11 cellular contexts compared by ENCODE assay signal in the genomic region with DNA sequence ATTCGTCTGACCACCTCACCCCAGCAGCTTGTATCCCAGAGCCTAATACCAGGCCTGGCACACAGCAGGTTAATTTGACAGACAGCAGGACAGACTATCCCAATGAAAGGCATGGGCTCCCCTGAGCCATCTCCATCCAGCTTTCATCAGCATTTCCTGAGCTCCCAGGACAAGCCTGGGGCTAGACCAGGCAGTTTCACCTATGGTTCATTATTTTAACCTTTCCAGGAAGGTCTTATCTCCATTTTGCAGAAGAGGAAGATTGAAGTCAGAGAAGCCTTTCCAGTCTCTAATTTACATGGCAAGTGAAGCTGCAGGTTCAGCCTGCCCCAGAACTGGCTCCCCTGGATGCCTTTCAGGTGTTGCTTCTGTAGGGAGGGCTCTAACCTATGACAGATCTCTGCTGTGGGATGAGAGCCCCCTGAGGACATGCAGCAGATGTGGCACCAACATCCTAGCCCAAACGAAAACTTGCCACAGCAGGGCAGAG. TPM values are rescaled to one million over a fixed set of nuclear protein-coding genes. Genes with fewer than 3 reads are reported as not detected.
DNase-seq lines count a peak whose midpoint lies in the region; ATAC-seq and TF ChIP-seq lines count a peak whose summit lies in the region.
"Had no signal": no experiment of that assay in that cellular context is flagged by ENCODE, and none has a peak within 500 bp of the region (broad histone marks: within the 10 kb centered on the region; RNA-seq: fewer than 3 reads in every experiment).

No MANE protein-coding gene starts in this region.

- no peak for TF ChIP-seq EP300 in gastroesophageal sphincter (IDR thresholded peaks at IDR 0.05)

- H3K27ac ChIP-seq in gastroesophageal sphincter (peak overlapping the region in 3 of 4 donors; percentile 90 to 98 (median 96)), prostate gland (peak overlapping the region; percentile 1 to 17)

- no peaks in the 10 kb centered on the region for H3K9me3 Mint-ChIP-seq in T-cell
- H3K9me3 Mint-ChIP-seq: stimulated activated naive CD8-positive, alpha-beta T cell treated with anti-CD3 and anti-CD28 coated beads, Interleukin-15, amount 100 ng/mL, for 72 hours had no signal

- H3K36me3 Mint-ChIP-seq in T-cell: peaks cover 11% of the 10 kb centered on the region

- POLR2A ChIA-PET in T-cell (lab: Charles Lee): interaction anchor here in 1 of 2 donors (0.6 kb wide), 1 partner anchor 389 kb away, joined by 5 read pairs; no protein-coding TSS in a partner anchor

- peaks cover 73 to 92% (median 79%) of the 10 kb centered on the region in 3 donors for H3K4me1 Mint-ChIP-seq in T-cell

- 67% methylated on average over 2 of the region's 2 CpGs; no CpG with 5 or more reads in 1 of the 2 donors for WGBS in gastroesophageal sphincter (ENCODE audit: low coverage in 1 of 2), 2 donors
- WGBS in prostate gland: 68% methylated on average over 2 of the region's 2 CpGs

- H3K9me3 ChIP-seq in gastroesophageal sphincter: no peaks in the 10 kb centered on the region
- no peaks in the 10 kb centered on the region for H3K9me3 ChIP-seq in prostate gland

- H3K36me3 ChIP-seq in H7 (replicated peaks; ENCODE audit: control insufficient read depth, insufficient read depth, low read length): no peaks in the 10 kb centered on the region
- no peaks in the 10 kb centered on the region for H3K36me3 ChIP-seq in gastroesophageal sphincter
- no peaks in the 10 kb centered on the region for H3K36me3 ChIP-seq in prostate gland

- CTCF ChIA-PET in T-cell (lab: Charles Lee): no interaction called here

- H3K27me3 ChIP-seq in H7 (ENCODE audit: control insufficient read depth, insufficient read depth, low read length) (no peaks in the 10 kb centered on the region), gastroesophageal sphincter (no peaks in the 10 kb centered on the region), prostate gland (replicated peaks; ENCODE audit: insufficient read depth) (no peaks in the 10 kb centered on the region)

- H3K4me3 ChIP-seq in H7 (ENCODE audit: insufficient read depth, low read depth, low read length) (no peak overlapping the region), gastroesophageal sphincter (no peak overlapping the region), prostate gland (no peak overlapping the region)

- H3K4me1 ChIP-seq in gastroesophageal sphincter: peaks cover 19 to 100% (median 74%) of the 10 kb centered on the region in 3 donors
- H3K4me1 ChIP-seq in prostate gland (replicated peaks): peaks cover 23% of the 10 kb centered on the region

- DNase-seq in H7 (peak; percentile 50), T-cell (no peak), prostate gland (ENCODE audit: low spot score) (no peak), DMS 273 treated with DMSO at 0.1 percent for 48 hours (lab: John Stamatoyannopoulos, UW) (no peak)
- DNase-seq: activated CD4-positive, alpha-beta T cell treated with anti-CD3 and anti-CD28 coated beads, Interleukin-2, amount 50 U/mL, for 4 hours; GF-D8; stimulated activated CD4-positive, alpha-beta T cell treated with anti-CD3 and anti-CD28 coated beads, Interleukin-2, amount 100 ng/mL, for 48 hours; stimulated activated naive CD8-positive, alpha-beta T cell treated with anti-CD3 and anti-CD28 coated beads, Interleukin-15, amount 100 ng/mL, for 72 hours had no signal

- TF ChIP-seq CTCF in gastroesophageal sphincter (IDR thresholded peaks at IDR 0.05) (no peak), prostate gland (IDR thresholded peaks at IDR 0.05) (no peak)

- peak overlapping the region; percentile 22 to 47 for H3K27ac Mint-ChIP-seq in T-cell

- no peak overlapping the region for H3K4me3 Mint-ChIP-seq in T-cell
- H3K4me3 Mint-ChIP-seq: stimulated activated naive CD8-positive, alpha-beta T cell treated with anti-CD3 and anti-CD28 coated beads, Interleukin-15, amount 100 ng/mL, for 72 hours had no signal

- no peak for TF ChIP-seq POLR2A in gastroesophageal sphincter (IDR thresholded peaks at IDR 0.05)
- no peak for TF ChIP-seq POLR2A in prostate gland (IDR thresholded peaks at IDR 0.05)

- no peak for ATAC-seq in T-cell (replicated peaks in 1 of 4)
- no peak for ATAC-seq in gastroesophageal sphincter
- no peak for ATAC-seq in HG03135 (IDR thresholded peaks at IDR 0.05; ENCODE audit: unreplicated experiment)
- ATAC-seq in GM21737 (IDR thresholded peaks at IDR 0.05; ENCODE audit: unreplicated experiment): no peak
- ATAC-seq: stimulated activated naive CD8-positive, alpha-beta T cell treated with anti-CD3 and anti-CD28 coated beads, Interleukin-15, amount 100 ng/mL, for 72 hours had no signal

- no peaks in the 10 kb centered on the region for H3K27me3 Mint-ChIP-seq in T-cell
- H3K27me3 Mint-ChIP-seq: stimulated activated naive CD8-positive, alpha-beta T cell treated with anti-CD3 and anti-CD28 coated beads, Interleukin-15, amount 100 ng/mL, for 72 hours had no signal

- intact Hi-C loops in prostate gland (cut with DNase I): no loop called here

RNA-seq across cellular contexts. Expression of gene ARRB1, which starts 17.0 kb away (rescaled TPM):
- 110 and 116 TPM in 2 replicates for total RNA-seq in H7 (2014; rRNA removed; shearing (Covaris generic))
- total RNA-seq in T-cell (10 to 100 TPM; 37.2 to 57.3 (median 47.3) TPM), gastroesophageal sphincter (100 to 1,000 TPM in 1 of 4 donors, 10 to 100 TPM in 3; 72.3 to 120 (median 93.0) TPM), prostate gland (10 to 100 TPM; 31.9 to 64.7 TPM)
